In genomic region chr14:53054457-53054856, GRCh38 we compare ENCODE assay signal across 14 cellular contexts.
DNase-seq lines count a peak whose midpoint lies in the region; FAIRE-seq and TF ChIP-seq lines count a peak whose summit lies in the region.
"Had no signal": no experiment of that assay in that cellular context is flagged by ENCODE, and none has a peak within 500 bp of the region (broad histone marks: within the 10 kb centered on the region; RNA-seq: fewer than 3 reads in every experiment).

No MANE protein-coding gene starts in this region.

- no peak overlapping the region for H2BK12ac ChIP-seq in H1 (ENCODE audit: low read depth, low read length)

- 84% methylated on average over 2 of the region's 2 CpGs; no CpG with 5 or more reads in 1 of the 2 experiments for WGBS in H1 (ENCODE audit: extremely low coverage in 1 of 2, insufficient coverage in 1 of 2, insufficient read length in 1 of 2, insufficient replicate concordance in 2 of 2, low coverage in 1 of 2, low lambda C conversion rate in 2 of 2, missing lambda C conversion rate in 1 of 2), 2 experiments

- H3K18ac ChIP-seq in H1 (ENCODE audit: extremely low read depth, low read length), result no peak overlapping the region

- H2AFZ ChIP-seq in H1 (ENCODE audit: low read length), result no peak overlapping the region

- POLR2A ChIA-PET in H1 (lab: Charles Lee; ENCODE audit: partially characterized antibody), result no interaction called here

- no peaks in the 10 kb centered on the region for H3K27me3 ChIP-seq in H1 (replicated peaks in 1 of 4; ENCODE audit: control insufficient read depth in 3 of 4, extremely low read depth in 1 of 4, insufficient read depth in 3 of 4, low read length in 3 of 4)
- H3K27me3 ChIP-seq: stomach, vagina had no signal

- no peaks in the 10 kb centered on the region for H3K79me1 ChIP-seq in H1 (ENCODE audit: low read depth, low read length)

- H2BK5ac ChIP-seq in H1 (ENCODE audit: low read depth, low read length), result no peak overlapping the region

- CTCF ChIA-PET in H1 (lab: Charles Lee; ENCODE audit: partially characterized antibody), result interaction anchor here (0.6 to 3.9 kb wide), 29 partner anchors 9 to 322 kb away, joined by 3 to 19 read pairs (median 3); no protein-coding TSS in a partner anchor

- H3K9me3 ChIP-seq in H1 (ENCODE audit: insufficient read depth in 2 of 2, low read depth in 1 of 2, low read length in 1 of 2), result no peaks in the 10 kb centered on the region
- H3K9me3 ChIP-seq: stomach, vagina had no signal

- no peak overlapping the region for H3K23ac ChIP-seq in H1 (ENCODE audit: insufficient read length)

- no peak overlapping the region for H4K8ac ChIP-seq in H1 (ENCODE audit: extremely low read depth, insufficient read depth, low read length)

- FAIRE-seq in H1 (lab: Jason Lieb, UNC), result no peak

- H3K23me2 ChIP-seq in H1 (ENCODE audit: low read depth, low read length), result no peaks in the 10 kb centered on the region

- no peak overlapping the region for H3K9ac ChIP-seq in H1 (replicated peaks in 1 of 4; ENCODE audit: extremely low read depth in 1 of 4, low read depth in 3 of 4, low read length in 3 of 4)

- no peak for TF ChIP-seq EP300 in H1 (IDR thresholded peaks at IDR 0.05; ENCODE audit: borderline replicate concordance in 1 of 2, low read depth in 2 of 2, low read length in 2 of 2)

- no peak overlapping the region for H2BK120ac ChIP-seq in H1 (replicated peaks; ENCODE audit: low read depth, low read length)

- H3K4me3 ChIP-seq in H1 (ENCODE audit: extremely low read depth in 1 of 4, insufficient read depth in 2 of 4, low read depth in 3 of 4, low read length in 4 of 4), result no peak overlapping the region
- H3K4me3 ChIP-seq: stomach, vagina had no signal

- no peak for TF ChIP-seq RAD21 in H1 (IDR thresholded peaks at IDR 0.05 in 1 of 2, conservative IDR thresholded peaks at IDR 0.05 in 1 of 2; ENCODE audit: low read depth in 2 of 2, low read length in 2 of 2)

- no peak for TF ChIP-seq CTCF in AG09319 (IDR thresholded peaks at IDR 0.05; ENCODE audit: low read depth, low read length)
- TF ChIP-seq CTCF in H1 (IDR thresholded peaks at IDR 0.05; ENCODE audit: control extremely low read depth in 1 of 3, insufficient read depth in 1 of 3, low read depth in 1 of 3, low read length in 3 of 3), result no peak

- peak overlapping the region; percentile 55 for H3K14ac ChIP-seq in H1 (ENCODE audit: insufficient read length)

- H4K20me1 ChIP-seq in H1 (replicated peaks in 1 of 2; ENCODE audit: control insufficient read depth in 1 of 2, insufficient read depth in 2 of 2, low read length in 2 of 2), result no peaks in the 10 kb centered on the region

- H3K4ac ChIP-seq in H1 (replicated peaks; ENCODE audit: insufficient read length, low read depth, low read length), result no peak overlapping the region

- no peak overlapping the region for H2AK5ac ChIP-seq in H1 (ENCODE audit: low read depth, low read length)

- H4K5ac ChIP-seq in H1 (ENCODE audit: insufficient read length, low read depth, low read length), result no peak overlapping the region

- no peak overlapping the region for H3K4me2 ChIP-seq in H1 (ENCODE audit: insufficient read depth in 1 of 2, low read depth in 2 of 2, low read length in 2 of 2)

- TF ChIP-seq POLR2A in H1 (IDR thresholded peaks at IDR 0.05; ENCODE audit: control extremely low read depth in 1 of 2, low read depth in 2 of 2, low read length in 2 of 2), result no peak

- H3K4me1 ChIP-seq in H1 (replicated peaks in 1 of 4; ENCODE audit: control insufficient read depth in 3 of 4, insufficient read depth in 4 of 4, low read length in 3 of 4), result no peaks in the 10 kb centered on the region
- H3K4me1 ChIP-seq: stomach, vagina had no signal

- no peak overlapping the region for H2BK15ac ChIP-seq in H1 (ENCODE audit: low read length)

- no peak overlapping the region for H3K27ac ChIP-seq in H1 (ENCODE audit: low read depth, low read length)
- H3K27ac ChIP-seq: stomach, vagina had no signal

- no peak overlapping the region for H2BK20ac ChIP-seq in H1 (ENCODE audit: low read length)

- peak; percentile 19 for DNase-seq in AG09319 (ENCODE audit: extremely low read depth, low read depth)
- peak; percentile 36 for DNase-seq in HT1080 (ENCODE audit: low read depth)
- DNase-seq in H1 (ENCODE audit: low read depth in 1 of 2, low spot score in 2 of 2), result no peak
- peak; percentile 17 for DNase-seq in myocyte (ENCODE audit: low read depth)
- DNase-seq in NOMO-1 treated with dmso at 0.1 percent for 144 hours (lab: John Stamatoyannopoulos, UW; ENCODE audit: unreplicated experiment), result no peak
- DNase-seq in epidermal melanocyte (ENCODE audit: insufficient read length, low spot score), result no peak
- DNase-seq in NCI-H1930 (lab: John Stamatoyannopoulos, UW), result no peak
- no peak for DNase-seq in Ammon's horn (ENCODE audit: low spot score)
- DNase-seq: activated CD4-positive, alpha-beta T cell treated with anti-CD3 and anti-CD28 coated beads for 4 hours; activated naive CD4-positive, alpha-beta T cell treated with anti-CD3 and anti-CD28 coated beads, Interleukin-2, amount 50 U/mL, for 16 hours; endodermal cell; stomach; T-helper 9 cell had no signal

- H3K36me3 ChIP-seq in H1 (ENCODE audit: control insufficient read depth in 2 of 4, insufficient read depth in 4 of 4, low read length in 3 of 4), result peaks cover 0 to 2% (median 0%) of the 10 kb centered on the region in 4 experiments; a peak in 1 of 8 replicates

- H3K79me2 ChIP-seq in H1 (ENCODE audit: control insufficient read depth in 1 of 2, insufficient read depth in 2 of 2, low read length in 2 of 2), result no peaks in the 10 kb centered on the region

- H4K91ac ChIP-seq in H1 (replicated peaks; ENCODE audit: insufficient read length, low read length), result no peak overlapping the region

- no peak overlapping the region for H3K56ac ChIP-seq in H1 (replicated peaks; ENCODE audit: insufficient read length, low read depth, low read length)

TF ChIP-seq in H1, 55 proteins besides CTCF, POLR2A, EP300 and RAD21:
- TF ChIP-seq SIN3A (conservative IDR thresholded peaks at IDR 0.05 in 1 of 2, IDR thresholded peaks at IDR 0.05 in 1 of 2; ENCODE audit: low read depth in 1 of 2, low read length in 2 of 2) (no peak), BCL11A (IDR thresholded peaks at IDR 0.05; ENCODE audit: low read depth in 2 of 2, low read length in 2 of 2) (no peak), NRF1 (IDR thresholded peaks at IDR 0.05; ENCODE audit: low read depth, low read length) (no peak), HDAC2 (IDR thresholded peaks at IDR 0.05; ENCODE audit: borderline replicate concordance in 1 of 2, low read depth in 2 of 2, low read length in 2 of 2) (no peak), CEBPB (IDR thresholded peaks at IDR 0.05; ENCODE audit: low read depth, low read length) (no peak), SUZ12 (IDR thresholded peaks at IDR 0.05; ENCODE audit: low read length) (no peak), FOSL1 (IDR thresholded peaks at IDR 0.05; ENCODE audit: insufficient read depth, low read depth, low read length) (no peak), SP1 (IDR thresholded peaks at IDR 0.05; ENCODE audit: low read depth, low read length) (no peak), TEAD4 (IDR thresholded peaks at IDR 0.05; ENCODE audit: low read depth, low read length) (no peak)
- TF ChIP-seq, protein P1, sequence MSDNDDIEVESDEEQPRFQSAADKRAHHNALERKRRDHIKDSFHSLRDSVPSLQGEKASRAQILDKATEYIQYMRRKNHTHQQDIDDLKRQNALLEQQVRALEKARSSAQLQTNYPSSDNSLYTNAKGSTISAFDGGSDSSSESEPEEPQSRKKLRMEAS (IDR thresholded peaks at IDR 0.05), result no peak

Comparison
In these comparisons a context has a peak if more than half of its experiments do, and no peak if none do; other contexts are left out.
1. DNase-seq: peak in AG09319 (single experiment), HT1080 (single experiment) and myocyte (single experiment); none in H1 (0 of 2), NOMO-1 treated with dmso at 0.1 percent for 144 hours (single experiment), epidermal melanocyte (single experiment), NCI-H1930 (0 of 2) and Ammon's horn (single experiment).